In the genomic region with DNA sequence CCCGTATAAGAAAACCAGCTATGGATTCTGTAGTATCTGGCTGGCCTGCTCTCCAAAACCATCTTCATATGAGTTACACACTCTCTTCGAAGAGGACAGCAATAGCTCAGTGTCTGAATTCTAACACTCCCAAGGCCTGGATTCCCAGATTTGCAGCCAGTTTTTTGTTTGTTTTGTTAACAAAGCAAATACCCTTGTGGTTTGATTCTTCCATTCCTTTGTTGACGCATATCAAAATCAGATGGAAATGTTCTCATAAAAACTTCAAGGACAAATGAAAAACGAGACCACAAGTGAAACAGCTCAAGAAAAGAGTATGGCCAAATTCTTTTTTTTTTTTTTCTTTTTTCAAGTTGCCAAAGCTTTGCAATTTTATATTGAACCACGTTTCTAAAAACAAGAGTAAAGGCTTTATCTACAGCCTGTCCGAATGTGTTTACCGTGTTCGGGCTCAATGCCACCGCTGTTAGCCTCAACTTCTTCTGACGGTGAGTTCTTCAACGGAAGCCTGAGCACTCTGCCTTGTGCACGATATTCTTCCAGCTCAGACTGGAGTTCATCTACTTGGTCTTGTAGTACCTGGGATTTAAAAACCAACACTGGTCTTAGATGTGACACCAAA, we compare ENCODE assay signal across 14 cellular contexts.
DNase-seq lines count a peak whose midpoint lies in the region; ATAC-seq lines count a peak whose summit lies in the region.
"Had no signal": no experiment of that assay in that cellular context is flagged by ENCODE, and none has a peak within 500 bp of the region (broad histone marks: within the 10 kb centered on the region; RNA-seq: fewer than 3 reads in every experiment).

No MANE protein-coding gene starts in this region.

- DNase-seq in AG08396 (ENCODE audit: low spot score) (peak; percentile 18), HuH-7 (ENCODE audit: low spot score) (peak; percentile 10), brain pericyte (ENCODE audit: low read depth, low spot score) (peak; percentile 67), non-pigmented ciliary epithelial cell (ENCODE audit: low read depth) (peak; percentile 70)
- DNase-seq in activated T-helper 2 cell treated with anti-CD3 and anti-CD28 coated beads, Interferon-gamma antibody, Interleukin-2, Interleukin-4, amounts not matched to agents 10 μg/mL and 5 μg/mL and 100 μg/mL, durations not matched to agents 14 hours and 24 hours and 36 hours (ENCODE audit: low spot score), result no peak
- DNase-seq in activated naive CD4-positive, alpha-beta T cell (lab: John Stamatoyannopoulos, UW), result no peak
- DNase-seq: activated CD4-positive, alpha-beta T cell treated with anti-CD3 and anti-CD28 coated beads for 36 hours; Caco-2; NCI-H1436; stimulated activated CD4-positive, alpha-beta T cell treated with anti-CD3 and anti-CD28 coated beads, Interleukin-15, amount 100 ng/mL, for 24 hours had no signal

- peaks cover 21% of the 10 kb centered on the region for H3K4me1 Mint-ChIP-seq in activated T-helper 2 cell treated with anti-CD3 and anti-CD28 coated beads, Interferon-gamma antibody, Interleukin-2, Interleukin-4, amounts not matched to agents 10 μg/mL and 5 μg/mL and 100 μg/mL, durations not matched to agents 14 hours and 24 hours and 36 hours (ENCODE audit: low read depth)

- H3K9me3 Mint-ChIP-seq in activated T-helper 2 cell treated with anti-CD3 and anti-CD28 coated beads, Interferon-gamma antibody, Interleukin-2, Interleukin-4, amounts not matched to agents 10 μg/mL and 5 μg/mL and 100 μg/mL, durations not matched to agents 14 hours and 24 hours and 36 hours, result no peaks in the 10 kb centered on the region
- H3K9me3 Mint-ChIP-seq: activated naive CD4-positive, alpha-beta T cell treated with anti-CD3 and anti-CD28 coated beads, Interleukin-2, amount 50 U/mL, for 24 hours had no signal

- no peak for ATAC-seq in HG02973 (IDR thresholded peaks at IDR 0.05; ENCODE audit: unreplicated experiment)
- ATAC-seq in GM18870 (IDR thresholded peaks at IDR 0.05; ENCODE audit: unreplicated experiment), result no peak
- ATAC-seq: esophagus mucosa had no signal

- H3K27ac Mint-ChIP-seq in activated T-helper 2 cell treated with anti-CD3 and anti-CD28 coated beads, Interferon-gamma antibody, Interleukin-2, Interleukin-4, amounts not matched to agents 10 μg/mL and 5 μg/mL and 100 μg/mL, durations not matched to agents 14 hours and 24 hours and 36 hours, result no peak overlapping the region

- intact Hi-C loops in activated T-helper 2 cell treated with anti-CD3 and anti-CD28 coated beads, Interferon-gamma antibody, Interleukin-2, Interleukin-4, amounts not matched to agents 10 μg/mL and 5 μg/mL and 100 μg/mL, durations not matched to agents 14 hours and 24 hours and 36 hours (cut with micrococcal nuclease), result loop anchor here (2.0 kb wide), 1 partner anchor 97 kb away; no protein-coding TSS in a partner anchor

- no peak overlapping the region for H3K4me3 Mint-ChIP-seq in activated T-helper 2 cell treated with anti-CD3 and anti-CD28 coated beads, Interferon-gamma antibody, Interleukin-2, Interleukin-4, amounts not matched to agents 10 μg/mL and 5 μg/mL and 100 μg/mL, durations not matched to agents 14 hours and 24 hours and 36 hours (ENCODE audit: low read depth)
- H3K4me3 Mint-ChIP-seq: activated CD4-positive, alpha-beta T cell treated with anti-CD3 and anti-CD28 coated beads for 36 hours had no signal

- H3K36me3 Mint-ChIP-seq in activated T-helper 2 cell treated with anti-CD3 and anti-CD28 coated beads, Interferon-gamma antibody, Interleukin-2, Interleukin-4, amounts not matched to agents 10 μg/mL and 5 μg/mL and 100 μg/mL, durations not matched to agents 14 hours and 24 hours and 36 hours (ENCODE audit: low read depth), result peaks cover 71% of the 10 kb centered on the region

- no peaks in the 10 kb centered on the region for H3K27me3 Mint-ChIP-seq in activated T-helper 2 cell treated with anti-CD3 and anti-CD28 coated beads, Interferon-gamma antibody, Interleukin-2, Interleukin-4, amounts not matched to agents 10 μg/mL and 5 μg/mL and 100 μg/mL, durations not matched to agents 14 hours and 24 hours and 36 hours (ENCODE audit: low read depth)
- H3K27me3 Mint-ChIP-seq: activated CD4-positive, alpha-beta T cell treated with anti-CD3 and anti-CD28 coated beads for 36 hours; activated naive CD4-positive, alpha-beta T cell treated with anti-CD3 and anti-CD28 coated beads, Interleukin-2, amount 50 U/mL, for 24 hours had no signal

Comparison
In these comparisons a context has a peak if more than half of its experiments do, and no peak if none do; other contexts are left out.
1. DNase-seq: peak in AG08396 (single experiment), HuH-7 (single experiment), brain pericyte (single experiment) and non-pigmented ciliary epithelial cell (single experiment); none in activated T-helper 2 cell treated with anti-CD3 and anti-CD28 coated beads, Interferon-gamma antibody, Interleukin-2, Interleukin-4, amounts not matched to agents 10 μg/mL and 5 μg/mL and 100 μg/mL, durations not matched to agents 14 hours and 24 hours and 36 hours (single experiment) and activated naive CD4-positive, alpha-beta T cell (0 of 4).